6 cellular contexts compared by ENCODE assay signal in the genomic region with DNA sequence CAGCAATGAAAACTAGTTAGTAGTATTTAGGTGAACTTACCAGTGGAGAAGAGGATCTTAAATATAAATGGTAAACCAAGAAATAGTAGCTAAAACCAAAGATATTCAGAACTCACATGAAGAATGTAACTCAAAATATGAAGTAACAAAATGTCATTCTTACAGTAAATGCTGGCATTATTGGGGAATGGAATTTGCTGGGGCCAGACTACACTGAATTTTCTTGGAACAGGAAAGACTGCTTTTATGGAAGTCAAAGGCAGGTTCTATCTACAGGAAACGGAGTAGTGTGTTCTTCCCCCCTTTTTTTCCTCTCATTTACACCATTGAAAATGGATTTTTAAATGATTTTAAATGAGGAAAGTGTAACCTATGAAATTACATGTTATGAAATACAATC.
"Had no signal": no experiment of that assay in that cellular context is flagged by ENCODE, and none has a peak within 500 bp of the region (broad histone marks: within the 10 kb centered on the region; RNA-seq: fewer than 3 reads in every experiment).

No MANE protein-coding gene starts in this region.

- H3K9me3 Mint-ChIP-seq: GM23338, H9, IgD-negative memory B cell had no signal

- H2AFZ ChIP-seq: GM23338 had no signal

- H3K4me2 ChIP-seq: GM23338 had no signal

- ATAC-seq: GM23338, HepG2 had no signal

- DNase-seq: H9, HCEC 1CT, KBM-7 had no signal

- H3K4me3 Mint-ChIP-seq: GM23338, H9, IgD-negative memory B cell had no signal

- H3K4me3 ChIP-seq: GM23338 had no signal

- H3K27ac Mint-ChIP-seq: GM23338, H9, IgD-negative memory B cell had no signal
